ENCODE assay signal across 8 cellular contexts in the genomic region with DNA sequence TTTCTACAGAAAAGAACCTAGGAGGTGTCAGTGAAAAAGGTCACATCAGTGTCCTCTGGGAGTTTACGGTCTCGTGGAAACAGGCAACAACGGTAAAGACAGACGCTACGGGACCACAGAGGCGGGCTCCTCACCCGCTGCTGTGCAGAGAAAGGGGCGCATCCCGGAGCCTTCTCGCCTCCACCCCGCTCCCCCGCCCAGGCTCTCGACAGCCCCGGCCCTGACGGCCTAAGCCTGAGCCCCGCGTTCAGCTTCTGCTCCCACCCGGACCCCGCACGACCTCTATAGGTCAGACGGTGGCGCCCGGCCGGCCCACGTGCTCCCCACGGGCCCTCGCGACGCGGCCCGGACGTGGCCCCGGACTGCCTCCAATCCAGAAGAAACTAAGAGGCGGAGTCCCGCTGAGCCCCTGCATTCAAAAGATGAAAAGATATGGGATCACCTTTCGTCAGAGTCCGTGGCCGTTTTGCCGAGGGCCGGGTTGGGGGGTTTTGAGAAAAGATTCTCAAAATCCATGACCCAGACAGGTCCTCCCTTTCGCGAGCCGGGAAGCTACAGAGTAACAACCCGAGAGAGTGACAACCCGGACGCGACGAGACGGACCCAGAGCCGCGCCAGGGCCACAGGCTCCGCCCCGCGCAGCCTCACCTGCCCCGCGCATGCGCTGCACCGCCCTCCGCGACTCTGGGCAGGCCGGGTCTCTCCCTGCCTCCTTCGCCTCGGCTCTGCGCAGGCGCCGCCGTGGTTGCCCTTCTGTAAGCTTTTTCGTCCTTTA. TPM values are rescaled to one million over a fixed set of nuclear protein-coding genes. Genes with fewer than 3 reads are reported as not detected.
DNase-seq lines count a peak whose midpoint lies in the region; ATAC-seq, FAIRE-seq and TF ChIP-seq lines count a peak whose summit lies in the region.

A gene (minus strand): TSS at position 577 of the 775 bp plus-strand sequence. CDS start 61 bp downstream, at position 516.

- H3K4me3 ChIP-seq in astrocyte (ENCODE audit: insufficient read depth, low read depth, low read length) (peak within 1 kb of the TSS; percentile 86), aorta (ENCODE audit: low read length in 2 of 2) (peak within 1 kb of the TSS; percentile 42 to 78)

- intact Hi-C loops in aorta (cut with DNase I): no loop called here

- H3K4me2 ChIP-seq in astrocyte (ENCODE audit: low read length): peak within 1 kb of the TSS; percentile 92

- H3K9me3 Mint-ChIP-seq in astrocyte (ENCODE audit: unreplicated experiment): no peaks in the 10 kb centered on the region

- H3K27me3 ChIP-seq in astrocyte (ENCODE audit: insufficient read depth, low read length) (no peaks in the 10 kb centered on the region), aorta (ENCODE audit: control insufficient read depth in 1 of 2, insufficient read depth in 2 of 2, low read length in 1 of 2) (no peaks in the 10 kb centered on the region)

- peaks cover 19% of the 10 kb centered on the region for H3K79me2 ChIP-seq in astrocyte (ENCODE audit: insufficient read depth, low read length)

- peaks cover 5% of the 10 kb centered on the region for H4K20me1 ChIP-seq in astrocyte (ENCODE audit: insufficient read depth, low read length)

- H3K27me3 Mint-ChIP-seq in astrocyte (ENCODE audit: low read depth, unreplicated experiment): no peaks in the 10 kb centered on the region

- H3K4me1 ChIP-seq in astrocyte (ENCODE audit: insufficient read depth, low read length): peaks cover 9% of the 10 kb centered on the region
- H3K4me1 ChIP-seq in aorta (ENCODE audit: control insufficient read depth in 1 of 2, insufficient read depth in 2 of 2, low read length in 2 of 2): no peaks in the 10 kb centered on the region

- no peak for FAIRE-seq in astrocyte (lab: Jason Lieb, UNC)

- peak within 1 kb of the TSS; percentile 97 for H2AFZ ChIP-seq in astrocyte (ENCODE audit: low read depth, low read length)

- DNase-seq in NCI-H2029 treated with DMSO at 0.1 percent for 48 hours (lab: John Stamatoyannopoulos, UW) (peak; percentile 51), T-helper 22 cell (ENCODE audit: low read depth) (peak; percentile 88), astrocyte (ENCODE audit: low read depth) (peak; percentile 51), hepatic stellate cell (ENCODE audit: low spot score) (peak; percentile 98), renal cortical epithelial cell (ENCODE audit: low read depth) (peak; percentile 68), aorta (peak; percentile 95 to 98)

- ATAC-seq in GM18508 (IDR thresholded peaks at IDR 0.05; ENCODE audit: insufficient read depth, unreplicated experiment) (peak; percentile 59), HG02981 (IDR thresholded peaks at IDR 0.05; ENCODE audit: unreplicated experiment) (peak; percentile 88), aorta (ENCODE audit: low FRiP score) (peak; percentile 99)

- peaks cover 6% of the 10 kb centered on the region for H3K4me1 Mint-ChIP-seq in astrocyte (ENCODE audit: low read depth, unreplicated experiment)

- H3K27ac Mint-ChIP-seq in astrocyte (ENCODE audit: unreplicated experiment): peak within 1 kb of the TSS; percentile 48

- peak within 1 kb of the TSS; percentile 87 for H3K4me3 Mint-ChIP-seq in astrocyte (ENCODE audit: unreplicated experiment)

- no peaks in the 10 kb centered on the region for H3K36me3 ChIP-seq in astrocyte (ENCODE audit: insufficient read depth, low read length)
- no peaks in the 10 kb centered on the region for H3K36me3 ChIP-seq in aorta (ENCODE audit: control insufficient read depth in 1 of 2, insufficient read depth in 2 of 2, low read length in 1 of 2)

- 0 to 1% methylated on average over 67 to 68 of the region's 68 CpGs for WGBS in aorta, 2 donors

- no peak for TF ChIP-seq CTCF in astrocyte (IDR thresholded peaks at IDR 0.05; ENCODE audit: insufficient read depth, low read depth, low read length)

- H3K9me3 ChIP-seq in astrocyte (ENCODE audit: insufficient read depth, low read depth, low read length): no peaks in the 10 kb centered on the region
- H3K9me3 ChIP-seq in aorta (ENCODE audit: control insufficient read depth, low read length): no peaks in the 10 kb centered on the region

- H3K27ac ChIP-seq in astrocyte (ENCODE audit: low read depth, low read length): peak within 1 kb of the TSS; percentile 63
- peak within 1 kb of the TSS in 1 of 2 donors; percentile 23 for H3K27ac ChIP-seq in aorta (ENCODE audit: low read depth in 1 of 2, low read length in 2 of 2)

- peaks cover 3% of the 10 kb centered on the region for H3K36me3 Mint-ChIP-seq in astrocyte (ENCODE audit: low read depth, unreplicated experiment)

- H3K9ac ChIP-seq in astrocyte (ENCODE audit: low read length): peak within 1 kb of the TSS; percentile 85

RNA-seq across cellular contexts. Expression of the gene that starts here (rescaled TPM):
- 7.5 and 7.7 TPM in 2 replicates for total RNA-seq in astrocyte
- total RNA-seq in renal cortical epithelial cell: 9.9 and 11.2 TPM in 2 replicates
- total RNA-seq in aorta: 10 to 100 TPM in 1 of 2 donors, 1 to 10 TPM in 1; 6.2 to 10.6 TPM
- 1 to 10 TPM; 4.6 to 7.4 TPM for polyA plus RNA-seq in aorta
